22 cellular contexts compared by ENCODE assay signal in the genomic region with DNA sequence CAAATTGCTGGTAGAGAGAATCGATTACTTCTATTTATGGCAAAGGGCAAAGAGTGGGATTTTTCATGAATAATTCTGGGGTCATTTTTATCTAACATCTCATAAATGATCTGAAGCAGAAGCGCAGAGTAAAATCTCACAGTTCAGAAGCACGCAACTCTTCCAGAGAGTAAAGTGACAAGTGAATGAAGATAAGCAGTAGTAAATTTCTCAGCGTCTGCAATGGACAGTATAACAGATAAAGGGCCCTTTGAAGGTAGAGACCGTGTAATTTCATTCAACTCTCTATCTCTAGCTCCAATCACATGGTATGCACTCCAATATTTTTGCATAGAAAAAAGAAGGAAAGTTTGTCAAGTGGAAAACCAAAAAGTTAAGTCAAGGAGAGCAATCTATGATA.
"Had no signal": no experiment of that assay in that cellular context is flagged by ENCODE, and none has a peak within 500 bp of the region (broad histone marks: within the 10 kb centered on the region; RNA-seq: fewer than 3 reads in every experiment).

No MANE protein-coding gene starts in this region.

- H3K27ac Mint-ChIP-seq: memory B cell; naive thymus-derived CD4-positive, alpha-beta T cell; nephron; neural progenitor cell had no signal

- H3K9me3 ChIP-seq: colonic mucosa, prostate gland, right atrium auricular region, stomach, thyroid gland had no signal

- H3K4me3 Mint-ChIP-seq: memory B cell; naive thymus-derived CD4-positive, alpha-beta T cell; nephron; neural progenitor cell had no signal

- H3K36me3 ChIP-seq: colonic mucosa, neural progenitor cell, prostate gland, right atrium auricular region, stomach, thyroid gland had no signal

- H2AFZ ChIP-seq: neural progenitor cell had no signal

- H3K36me3 Mint-ChIP-seq: memory B cell; naive thymus-derived CD4-positive, alpha-beta T cell; neural progenitor cell had no signal

- H3K9me3 Mint-ChIP-seq: memory B cell; naive thymus-derived CD4-positive, alpha-beta T cell; neural progenitor cell had no signal

- H3K27me3 ChIP-seq: colonic mucosa, neural progenitor cell, right atrium auricular region, stomach, thyroid gland had no signal

- H3K27me3 Mint-ChIP-seq: memory B cell had no signal

- DNase-seq: colonic mucosa; dermis blood vessel endothelial cell; effector memory CD4-positive, alpha-beta T cell; midbrain; naive thymus-derived CD4-positive, alpha-beta T cell; nucleus accumbens; stimulated activated CD4-positive, alpha-beta T cell treated with anti-CD3 and anti-CD28 coated beads, Interleukin-12 subunit alpha, Interleukin-12 subunit beta, amount 100 ng/mL, for 4 hours; stimulated activated CD4-positive, alpha-beta T cell treated with anti-CD3 and anti-CD28 coated beads, Interleukin-1b, Interleukin-23, amount 100 ng/mL, for 48 hours; stimulated activated CD4-positive, alpha-beta T cell treated with anti-CD3 and anti-CD28 coated beads, Interleukin-4, amount 100 ng/mL, for 1 hour; stimulated activated CD8-positive, alpha-beta memory T cell treated with anti-CD3 and anti-CD28 coated beads, Interleukin-4, amount 100 ng/mL, for 48 hours; stimulated activated naive CD4-positive, alpha-beta T cell; stomach; thyroid gland; trophoblast cell had no signal

- H3K4me2 ChIP-seq: neural progenitor cell, smooth muscle cell had no signal

- H3K4me3 ChIP-seq: colonic mucosa, lung, neural progenitor cell, prostate gland, right atrium auricular region, smooth muscle cell, stomach, thyroid gland had no signal

- ATAC-seq: naive thymus-derived CD4-positive, alpha-beta T cell; sciatic nerve had no signal

- H3K4me1 Mint-ChIP-seq: memory B cell; naive thymus-derived CD4-positive, alpha-beta T cell; nephron had no signal

- H3K4me1 ChIP-seq: colonic mucosa, neural progenitor cell, prostate gland, right atrium auricular region, stomach, thyroid gland had no signal

- H3K27ac ChIP-seq: colonic mucosa, neural progenitor cell, prostate gland, right atrium auricular region, stomach, thyroid gland had no signal
